ENCODE assay signal across 11 cellular contexts in genomic region chr13:110409581-110409992, GRCh38.
DNase-seq lines count a peak whose midpoint lies in the region; ATAC-seq and TF ChIP-seq lines count a peak whose summit lies in the region.
"Had no signal": no experiment of that assay in that cellular context is flagged by ENCODE, and none has a peak within 500 bp of the region (broad histone marks: within the 10 kb centered on the region; RNA-seq: fewer than 3 reads in every experiment).

No MANE protein-coding gene starts in this region.

- peaks cover 32% of the 10 kb centered on the region for H3K36me3 Mint-ChIP-seq in chondrocyte (ENCODE audit: low read depth)
- H3K36me3 Mint-ChIP-seq in stimulated activated memory B cell treated with anti-CD40 and anti-IgM and Interleukin-4, amounts not matched to agents 10 μg/mL and 1 μg/mL and 100 μg/mL, for 72 hours = no peaks in the 10 kb centered on the region
- no peaks in the 10 kb centered on the region for H3K36me3 Mint-ChIP-seq in activated T-helper 17 cell treated with anti-CD3 and anti-CD28 coated beads, Interleukin-2, amount 50 U/mL, for 72 hours (ENCODE audit: low read depth)

- peaks cover 100% of the 10 kb centered on the region for H3K4me1 Mint-ChIP-seq in chondrocyte (ENCODE audit: low read depth)
- no peaks in the 10 kb centered on the region for H3K4me1 Mint-ChIP-seq in stimulated activated memory B cell treated with anti-CD40 and anti-IgM and Interleukin-4, amounts not matched to agents 10 μg/mL and 1 μg/mL and 100 μg/mL, for 72 hours
- peaks cover 9% of the 10 kb centered on the region for H3K4me1 Mint-ChIP-seq in activated T-helper 17 cell treated with anti-CD3 and anti-CD28 coated beads, Interleukin-2, amount 50 U/mL, for 72 hours

- peak; percentile 26 to 61 (median 32) for ATAC-seq in right lobe of liver
- ATAC-seq in thoracic aorta (ENCODE audit: insufficient number of reproducible peaks, low FRiP score, low read depth) = no peak
- ATAC-seq in HG02678 (IDR thresholded peaks at IDR 0.05; ENCODE audit: unreplicated experiment) = no peak
- ATAC-seq in stimulated activated memory B cell treated with anti-CD40 and anti-IgM and Interleukin-4, amounts not matched to agents 10 μg/mL and 1 μg/mL and 100 μg/mL, for 72 hours = no peak
- no peak for ATAC-seq in activated T-helper 17 cell treated with anti-CD3 and anti-CD28 coated beads, Interleukin-2, amount 50 U/mL, for 72 hours (replicated peaks)

- H3K36me3 ChIP-seq in right lobe of liver = no peaks in the 10 kb centered on the region
- no peaks in the 10 kb centered on the region for H3K36me3 ChIP-seq in thoracic aorta

- peaks cover 0 to 6% (median 0%) of the 10 kb centered on the region in 4 donors for H3K4me1 ChIP-seq in right lobe of liver
- H3K4me1 ChIP-seq in thoracic aorta (ENCODE audit: control insufficient read depth in 1 of 2, low read depth in 2 of 2) = peaks cover 55 to 92% of the 10 kb centered on the region in 2 donors

- WGBS in right lobe of liver (ENCODE audit: insufficient coverage, low coverage, low lambda C conversion rate, missing lambda C conversion rate) = 37% methylated on average over 11 of the region's 13 CpGs

- H3K9me3 ChIP-seq in right lobe of liver = no peaks in the 10 kb centered on the region
- no peaks in the 10 kb centered on the region for H3K9me3 ChIP-seq in thoracic aorta

- H3K27ac ChIP-seq in right lobe of liver (peak overlapping the region in 2 of 3 donors; percentile 24 to 63), thoracic aorta (peak overlapping the region; percentile 93 to 96)

- no peaks in the 10 kb centered on the region for H3K27me3 Mint-ChIP-seq in chondrocyte (ENCODE audit: low read depth)
- H3K27me3 Mint-ChIP-seq in stimulated activated memory B cell treated with anti-CD40 and anti-IgM and Interleukin-4, amounts not matched to agents 10 μg/mL and 1 μg/mL and 100 μg/mL, for 72 hours = peaks cover 32% of the 10 kb centered on the region
- peaks cover 66% of the 10 kb centered on the region for H3K27me3 Mint-ChIP-seq in activated T-helper 17 cell treated with anti-CD3 and anti-CD28 coated beads, Interleukin-2, amount 50 U/mL, for 72 hours

- no peaks in the 10 kb centered on the region for H3K27me3 ChIP-seq in right lobe of liver
- no peaks in the 10 kb centered on the region for H3K27me3 ChIP-seq in thoracic aorta (replicated peaks; ENCODE audit: insufficient read depth)

- intact Hi-C loops in right lobe of liver (cut with DNase I) = no loop called here

- no peaks in the 10 kb centered on the region for H3K9me3 Mint-ChIP-seq in chondrocyte (ENCODE audit: low read depth)
- H3K9me3 Mint-ChIP-seq in stimulated activated memory B cell treated with anti-CD40 and anti-IgM and Interleukin-4, amounts not matched to agents 10 μg/mL and 1 μg/mL and 100 μg/mL, for 72 hours = peaks cover 3% of the 10 kb centered on the region
- no peaks in the 10 kb centered on the region for H3K9me3 Mint-ChIP-seq in activated T-helper 17 cell treated with anti-CD3 and anti-CD28 coated beads, Interleukin-2, amount 50 U/mL, for 72 hours

- DNase-seq in LHCN-M2 (ENCODE audit: low read depth) (peak; percentile 92), chondrocyte (ENCODE audit: low spot score) (no peak), right lobe of liver (no peak), thoracic aorta (ENCODE audit: low spot score) (no peak), NOMO-1 (lab: John Stamatoyannopoulos, UW; ENCODE audit: unreplicated experiment in 2 of 2) (no peak)
- DNase-seq: NCI-H345; stimulated activated CD4-positive, alpha-beta T cell treated with anti-CD3 and anti-CD28 coated beads, Interleukin-4, amount 100 ng/mL, for 1 hour; T-helper 1 cell had no signal

- TF ChIP-seq POLR2A in right lobe of liver (IDR thresholded peaks at IDR 0.05) = no peak

- H3K4me3 ChIP-seq in right lobe of liver = no peak overlapping the region
- H3K4me3 ChIP-seq in thoracic aorta = no peak overlapping the region

- H3K4me3 Mint-ChIP-seq in chondrocyte (ENCODE audit: unreplicated experiment) = peak overlapping the region; percentile 14
- no peak overlapping the region for H3K4me3 Mint-ChIP-seq in stimulated activated memory B cell treated with anti-CD40 and anti-IgM and Interleukin-4, amounts not matched to agents 10 μg/mL and 1 μg/mL and 100 μg/mL, for 72 hours
- no peak overlapping the region for H3K4me3 Mint-ChIP-seq in activated T-helper 17 cell treated with anti-CD3 and anti-CD28 coated beads, Interleukin-2, amount 50 U/mL, for 72 hours

- peak overlapping the region; percentile 93 for H3K27ac Mint-ChIP-seq in chondrocyte (ENCODE audit: unreplicated experiment)
- no peak overlapping the region for H3K27ac Mint-ChIP-seq in stimulated activated memory B cell treated with anti-CD40 and anti-IgM and Interleukin-4, amounts not matched to agents 10 μg/mL and 1 μg/mL and 100 μg/mL, for 72 hours
- H3K27ac Mint-ChIP-seq in activated T-helper 17 cell treated with anti-CD3 and anti-CD28 coated beads, Interleukin-2, amount 50 U/mL, for 72 hours = no peak overlapping the region

- TF ChIP-seq CTCF in chondrocyte (IDR thresholded peaks at IDR 0.05) (no peak), right lobe of liver (IDR thresholded peaks at IDR 0.05) (no peak), thoracic aorta (IDR thresholded peaks at IDR 0.05) (no peak)

Comparison
In these comparisons a context has a peak if more than half of its experiments do, and no peak if none do; other contexts are left out.
1. ATAC-seq: peak in right lobe of liver (4 of 4); none in thoracic aorta (single experiment), HG02678 (single experiment), stimulated activated memory B cell treated with anti-CD40 and anti-IgM and Interleukin-4, amounts not matched to agents 10 μg/mL and 1 μg/mL and 100 μg/mL, for 72 hours (single experiment) and activated T-helper 17 cell treated with anti-CD3 and anti-CD28 coated beads, Interleukin-2, amount 50 U/mL, for 72 hours (single experiment).